ENCODE assay signal across 13 cellular contexts in genomic region chr14:64463873-64464272, GRCh38.
"Had no signal": no experiment of that assay in that cellular context is flagged by ENCODE, and none has a peak within 500 bp of the region (broad histone marks: within the 10 kb centered on the region; RNA-seq: fewer than 3 reads in every experiment).

No MANE protein-coding gene starts in this region.

- H3K27me3 Mint-ChIP-seq: activated CD4-positive, alpha-beta T cell treated with anti-CD3 and anti-CD28 coated beads, Interleukin-2, amount 10 ng/mL, durations not matched to agents 7 days and 5 days; activated CD8-positive, alpha-beta memory T cell treated with anti-CD3 and anti-CD28 coated beads, Interleukin-2, amount 10 ng/mL, durations not matched to agents 7 days and 5 days; activated naive CD8-positive, alpha-beta T cell treated with anti-CD3 and anti-CD28 coated beads for 36 hours; T-cell had no signal

- ATAC-seq: activated CD8-positive, alpha-beta memory T cell treated with anti-CD3 and anti-CD28 coated beads, Interleukin-2, amount 10 ng/mL, durations not matched to agents 7 days and 5 days; T-cell had no signal

- H3K27ac Mint-ChIP-seq: activated naive CD8-positive, alpha-beta T cell treated with anti-CD3 and anti-CD28 coated beads for 36 hours; type B pancreatic cell had no signal

- H3K27me3 ChIP-seq: hepatocyte, right atrium auricular region had no signal

- H3K36me3 ChIP-seq: neutrophil, right atrium auricular region had no signal

- H3K4me3 ChIP-seq: right atrium auricular region had no signal

- H2AFZ ChIP-seq: hepatocyte had no signal

- H3K9me3 ChIP-seq: neutrophil, right atrium auricular region had no signal

- H3K9me3 Mint-ChIP-seq: activated CD4-positive, alpha-beta T cell treated with anti-CD3 and anti-CD28 coated beads, Interleukin-2, amount 10 ng/mL, durations not matched to agents 7 days and 5 days; activated naive CD8-positive, alpha-beta T cell treated with anti-CD3 and anti-CD28 coated beads for 36 hours; T-cell; type B pancreatic cell had no signal

- DNase-seq: activated CD4-positive, alpha-beta T cell treated with anti-CD3 and anti-CD28 coated beads, Interleukin-2, amount 10 ng/mL, durations not matched to agents 7 days and 5 days; activated CD8-positive, alpha-beta memory T cell treated with anti-CD3 and anti-CD28 coated beads, Interleukin-2, amount 10 ng/mL, durations not matched to agents 7 days and 5 days; activated gamma-delta T cell treated with Interleukin-2 at 50 U/mL for 16 hours; activated naive CD8-positive, alpha-beta T cell treated with anti-CD3 and anti-CD28 coated beads for 36 hours; activated T-cell treated with anti-CD3 and anti-CD28 coated beads, Interleukin-2, amount 50 U/mL, for 48 hours; dermis blood vessel endothelial cell; posterior cingulate gyrus; small intestine; T-cell had no signal

- H3K79me2 ChIP-seq: hepatocyte had no signal

- FAIRE-seq: small intestine had no signal
